Comparison of ENCODE assay signal across 29 cellular contexts in the genomic region with DNA sequence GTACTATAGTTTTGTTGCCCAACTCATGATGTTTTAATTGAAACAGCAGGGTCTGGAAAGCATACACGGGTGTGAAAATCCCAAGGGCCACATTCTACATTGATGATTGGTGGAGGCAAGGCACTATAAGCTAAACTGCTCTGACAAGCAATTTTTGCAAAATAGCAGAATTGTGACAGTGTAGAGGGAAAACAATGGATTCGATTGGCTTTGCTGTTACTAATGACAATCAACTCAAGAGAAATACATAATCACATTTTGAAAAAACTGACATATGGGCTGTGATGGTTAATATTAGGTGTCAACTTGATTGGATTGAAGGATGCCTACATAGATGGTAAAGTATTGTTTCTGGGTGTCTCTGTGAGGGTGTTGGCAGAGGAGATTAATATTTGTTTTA.
"Had no signal": no experiment of that assay in that cellular context is flagged by ENCODE, and none has a peak within 500 bp of the region (broad histone marks: within the 10 kb centered on the region; RNA-seq: fewer than 3 reads in every experiment).

No MANE protein-coding gene starts in this region.

- ATAC-seq: natural killer cell treated with Interleukin-12 subunit alpha and Interleukin-12 subunit beta and Interleukin-15 and Interleukin-18, amount 100 ng/mL, for 72 hours; psoas muscle; right cardiac atrium; right lobe of liver; stimulated activated effector memory CD8-positive, alpha-beta T cell treated with anti-CD3 and anti-CD28 coated beads, Interleukin-12 subunit alpha, Interleukin-12 subunit beta, amount 100 ng/mL, for 72 hours; stimulated activated naive B cell treated with anti-CD40 and anti-IgM and Interleukin-4, amounts not matched to agents 10 μg/mL and 1 μg/mL and 100 μg/mL, for 72 hours had no signal

- H3K9me3 ChIP-seq: ovary, psoas muscle, right lobe of liver, sigmoid colon, stomach, thoracic aorta, thyroid gland, tibial nerve, upper lobe of left lung, vagina had no signal

- H3K27me3 Mint-ChIP-seq: natural killer cell treated with Interleukin-12 subunit alpha and Interleukin-12 subunit beta and Interleukin-15 and Interleukin-18, amount 100 ng/mL, for 72 hours; progenitor cell of endocrine pancreas; stimulated activated naive B cell treated with anti-CD40 and anti-IgM and Interleukin-4, amounts not matched to agents 10 μg/mL and 1 μg/mL and 100 μg/mL, for 72 hours; stimulated activated naive CD8-positive, alpha-beta T cell treated with anti-CD3 and anti-CD28 coated beads, Interleukin-15, Interleukin-2, amounts not matched to agents 100 ng/mL and 50 ng/mL, for 24 hours had no signal

- H3K4me3 ChIP-seq: neural progenitor cell, ovary, psoas muscle, right lobe of liver, sigmoid colon, stomach, thoracic aorta, thyroid gland, tibial nerve, upper lobe of left lung, vagina had no signal

- H3K4me2 ChIP-seq: neural progenitor cell had no signal

- H3K9ac ChIP-seq: neural progenitor cell, parathyroid adenoma had no signal

- H3K36me3 Mint-ChIP-seq: neural progenitor cell; stimulated activated effector memory CD8-positive, alpha-beta T cell treated with anti-CD3 and anti-CD28 coated beads, Interleukin-12 subunit alpha, Interleukin-12 subunit beta, amount 100 ng/mL, for 72 hours; stimulated activated naive B cell treated with anti-CD40 and anti-IgM and Interleukin-4, amounts not matched to agents 10 μg/mL and 1 μg/mL and 100 μg/mL, for 72 hours had no signal

- H3K4me3 Mint-ChIP-seq: natural killer cell treated with Interleukin-12 subunit alpha and Interleukin-12 subunit beta and Interleukin-15 and Interleukin-18, amount 100 ng/mL, for 72 hours; nephron progenitor cell; neural progenitor cell; stimulated activated effector memory CD8-positive, alpha-beta T cell treated with anti-CD3 and anti-CD28 coated beads, Interleukin-12 subunit alpha, Interleukin-12 subunit beta, amount 100 ng/mL, for 72 hours; stimulated activated naive B cell treated with anti-CD40 and anti-IgM and Interleukin-4, amounts not matched to agents 10 μg/mL and 1 μg/mL and 100 μg/mL, for 72 hours; stimulated activated naive CD8-positive, alpha-beta T cell treated with anti-CD3 and anti-CD28 coated beads, Interleukin-15, Interleukin-2, amounts not matched to agents 100 ng/mL and 50 ng/mL, for 24 hours had no signal

- H3K27ac ChIP-seq: neural progenitor cell, ovary, parathyroid adenoma, psoas muscle, right lobe of liver, sigmoid colon, stomach, thoracic aorta, thyroid gland, tibial nerve, upper lobe of left lung, vagina had no signal

- H3K79me2 ChIP-seq: parathyroid adenoma had no signal

- H3K27ac Mint-ChIP-seq: natural killer cell treated with Interleukin-12 subunit alpha and Interleukin-12 subunit beta and Interleukin-15 and Interleukin-18, amount 100 ng/mL, for 72 hours; nephron progenitor cell; neural progenitor cell; progenitor cell of endocrine pancreas; stimulated activated effector memory CD8-positive, alpha-beta T cell treated with anti-CD3 and anti-CD28 coated beads, Interleukin-12 subunit alpha, Interleukin-12 subunit beta, amount 100 ng/mL, for 72 hours; stimulated activated naive B cell treated with anti-CD40 and anti-IgM and Interleukin-4, amounts not matched to agents 10 μg/mL and 1 μg/mL and 100 μg/mL, for 72 hours; stimulated activated naive CD8-positive, alpha-beta T cell treated with anti-CD3 and anti-CD28 coated beads, Interleukin-15, Interleukin-2, amounts not matched to agents 100 ng/mL and 50 ng/mL, for 24 hours had no signal

- H3K27me3 ChIP-seq: neural progenitor cell, ovary, right lobe of liver, sigmoid colon, stomach, thyroid gland, tibial nerve, upper lobe of left lung, vagina had no signal

- H3K4me1 Mint-ChIP-seq: nephron progenitor cell; neural progenitor cell; stimulated activated effector memory CD8-positive, alpha-beta T cell treated with anti-CD3 and anti-CD28 coated beads, Interleukin-12 subunit alpha, Interleukin-12 subunit beta, amount 100 ng/mL, for 72 hours; stimulated activated naive B cell treated with anti-CD40 and anti-IgM and Interleukin-4, amounts not matched to agents 10 μg/mL and 1 μg/mL and 100 μg/mL, for 72 hours had no signal

- H2AFZ ChIP-seq: neural progenitor cell, parathyroid adenoma had no signal

- H3K4me1 ChIP-seq: parathyroid adenoma, psoas muscle, right lobe of liver, sigmoid colon, stomach, thyroid gland, upper lobe of left lung, vagina had no signal

- FAIRE-seq: small intestine, urothelium cell line had no signal

- H3K36me3 ChIP-seq: neural progenitor cell, ovary, right lobe of liver, sigmoid colon, stomach, thoracic aorta, thyroid gland, tibial nerve, upper lobe of left lung, vagina had no signal

- DNase-seq: nephron progenitor cell; occipital lobe; ovary; posterior cingulate gyrus; psoas muscle; right cardiac atrium; right lobe of liver; sigmoid colon; small intestine; stimulated activated CD4-positive, alpha-beta T cell treated with anti-CD3 and anti-CD28 coated beads, Interleukin-15, amount 100 ng/mL, for 24 hours; stimulated activated CD4-positive, alpha-beta T cell treated with anti-CD3 and anti-CD28 coated beads, Interleukin-2, amount 100 ng/mL, for 24 hours; stimulated activated CD4-positive, alpha-beta T cell treated with anti-CD3 and anti-CD28 coated beads, Interleukin-2, amount 100 ng/mL, for 48 hours; stimulated activated CD4-positive, alpha-beta T cell treated with anti-CD3 and anti-CD28 coated beads, Interleukin-4, amount 100 ng/mL, for 24 hours; stimulated activated naive B cell treated with anti-CD40 and anti-IgM and Interleukin-4, amounts not matched to agents 10 μg/mL and 1 μg/mL and 100 μg/mL, for 72 hours; stimulated activated naive CD4-positive, alpha-beta T cell treated with Interleukin-2 at 50 U/mL for 16 hours; stomach; thyroid gland; trophoblast cell had no signal

- H3K9me3 Mint-ChIP-seq: nephron progenitor cell had no signal
